In the genomic region with DNA sequence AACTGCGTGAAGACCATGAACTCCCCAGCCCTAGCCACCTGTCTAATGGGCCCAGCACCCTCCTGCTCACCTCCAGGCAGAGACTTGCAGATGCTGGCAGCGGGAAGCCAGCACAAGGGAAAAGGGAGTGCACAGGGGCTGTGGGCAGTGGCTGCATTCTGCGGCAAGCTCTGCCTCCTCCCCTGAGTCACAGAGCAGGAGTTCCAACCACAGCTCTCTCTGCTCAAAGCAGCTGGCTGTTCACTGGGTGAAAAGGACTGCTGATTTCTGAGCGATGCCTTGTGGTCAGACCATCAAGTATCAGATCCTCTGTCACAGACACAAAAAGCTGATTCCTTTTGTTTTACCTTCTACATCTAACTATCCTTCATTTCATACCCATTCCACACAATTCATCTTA, we compare ENCODE assay signal across 8 cellular contexts. TPM values are rescaled to one million over a fixed set of nuclear protein-coding genes. Genes with fewer than 3 reads are reported as not detected.
DNase-seq lines count a peak whose midpoint lies in the region; ATAC-seq and TF ChIP-seq lines count a peak whose summit lies in the region.

No MANE protein-coding gene starts in this region.

- no peak overlapping the region for H3K27ac ChIP-seq in mammary epithelial cell (ENCODE audit: insufficient read depth, low read depth, low read length)
- no peak overlapping the region for H3K27ac ChIP-seq in body of pancreas
- H3K27ac ChIP-seq in suprapubic skin = no peak overlapping the region
- no peak overlapping the region for H3K27ac ChIP-seq in tibial nerve

- no peak overlapping the region for H3K9ac ChIP-seq in mammary epithelial cell (ENCODE audit: insufficient read depth, low read length)

- no TSS peak for BruUV-seq in mammary epithelial cell (replicated peaks; lab: Mats Ljungman, UMichigan)

- CTCF ChIA-PET in GM10248 (lab: Yijun Ruan, JAX) = interaction anchor here (1.3 to 8.8 kb wide), 9 partner anchors 10 to 666 kb away, joined by 3 to 293 read pairs (median 6); no protein-coding TSS in a partner anchor
- CTCF ChIA-PET in mammary epithelial cell (lab: Charles Lee; ENCODE audit: low non-redundant PET) = no interaction called here

- no peaks in the 10 kb centered on the region for H4K20me1 ChIP-seq in mammary epithelial cell (ENCODE audit: insufficient read depth, low read length)

- TF ChIP-seq EP300 in suprapubic skin (IDR thresholded peaks at IDR 0.05) = no peak
- TF ChIP-seq EP300 in tibial nerve (IDR thresholded peaks at IDR 0.05) = no peak

- ATAC-seq in GM21360 (IDR thresholded peaks at IDR 0.05; ENCODE audit: unreplicated experiment) (peak; percentile 69), HG03432 (IDR thresholded peaks at IDR 0.05; ENCODE audit: unreplicated experiment) (peak; percentile 84), body of pancreas (no peak)

- TF ChIP-seq CTCF in GM10248 (IDR thresholded peaks at IDR 0.05; ENCODE audit: control extremely low read depth, extremely low read depth, low read depth, missing control alignments) = no peak
- TF ChIP-seq CTCF in mammary epithelial cell (conservative IDR thresholded peaks at IDR 0.05 in 1 of 2, IDR thresholded peaks at IDR 0.05 in 1 of 2; ENCODE audit: extremely low read depth in 1 of 2, insufficient read depth in 1 of 2, low read depth in 1 of 2, low read length in 2 of 2) = no peak
- no peak for TF ChIP-seq CTCF in body of pancreas (IDR thresholded peaks at IDR 0.05)
- TF ChIP-seq CTCF in suprapubic skin (IDR thresholded peaks at IDR 0.05) = no peak
- TF ChIP-seq CTCF in tibial nerve (IDR thresholded peaks at IDR 0.05) = no peak

- H3K4me3 ChIP-seq in mammary epithelial cell (replicated peaks in 1 of 3; ENCODE audit: insufficient read depth in 1 of 3, low read depth in 2 of 3, low read length in 3 of 3) = no peak overlapping the region
- no peak overlapping the region for H3K4me3 ChIP-seq in body of pancreas
- no peak overlapping the region for H3K4me3 ChIP-seq in suprapubic skin
- no peak overlapping the region for H3K4me3 ChIP-seq in tibial nerve

- H3K9me3 ChIP-seq in mammary epithelial cell (replicated peaks; ENCODE audit: insufficient read depth, low read length) = no peaks in the 10 kb centered on the region
- H3K9me3 ChIP-seq in body of pancreas = no peaks in the 10 kb centered on the region
- H3K9me3 ChIP-seq in suprapubic skin = no peaks in the 10 kb centered on the region
- H3K9me3 ChIP-seq in tibial nerve = no peaks in the 10 kb centered on the region

- H3K79me2 ChIP-seq in mammary epithelial cell (ENCODE audit: insufficient read depth, low read length) = no peaks in the 10 kb centered on the region

- TF ChIP-seq POLR2A in body of pancreas (IDR thresholded peaks at IDR 0.05) (no peak), suprapubic skin (IDR thresholded peaks at IDR 0.05) (no peak), tibial nerve (IDR thresholded peaks at IDR 0.05) (no peak)

- POLR2A ChIA-PET in GM10248 (lab: Yijun Ruan, JAX) = no interaction called here

- intact Hi-C loops in mammary epithelial cell (cut with micrococcal nuclease) = no loop called here
- intact Hi-C loops in body of pancreas (cut with DNase I) = loop anchor here (5.0 kb wide), 2 partner anchors 266 to 641 kb away; no protein-coding TSS in a partner anchor

- H3K27me3 ChIP-seq in mammary epithelial cell (ENCODE audit: insufficient read depth, low read length) = peaks cover 16% of the 10 kb centered on the region
- H3K27me3 ChIP-seq in body of pancreas = peaks cover 0 to 16% of the 10 kb centered on the region in 2 donors
- peaks cover 85% of the 10 kb centered on the region for H3K27me3 ChIP-seq in suprapubic skin
- peaks cover 0 to 88% of the 10 kb centered on the region in 2 donors for H3K27me3 ChIP-seq in tibial nerve

- in situ Hi-C loops in mammary epithelial cell (cut with MboI; ENCODE audit: low sequenced_read_pairs in 2 of 2) = loop anchor here (5.0 to 10.0 kb wide), 4 partner anchors 269 to 649 kb away; no protein-coding TSS in a partner anchor

- peak; percentile 76 for DNase-seq in GM10248 (ENCODE audit: extremely low spot score)
- DNase-seq in mammary epithelial cell = peak; percentile 74
- no peak for DNase-seq in body of pancreas
- DNase-seq in suprapubic skin (ENCODE audit: low spot score in 2 of 2) = no peak
- no peak for DNase-seq in NCI-H524 treated with DMSO at 0.1 percent for 48 hours (lab: John Stamatoyannopoulos, UW)
- no peak for DNase-seq in tibial nerve (ENCODE audit: low spot score in 2 of 2)

- 80% methylated on average over 4 of the region's 4 CpGs for WGBS in mammary epithelial cell (ENCODE audit: low coverage, missing lambda C conversion rate)
- WGBS in body of pancreas, 2 donors = 59 to 62% methylated on average over 4 of the region's 4 CpGs
- WGBS in suprapubic skin = 66% methylated on average over 4 of the region's 4 CpGs
- WGBS in tibial nerve, 2 donors = 42 to 78% methylated on average over 3 to 4 of the region's 4 CpGs

- H3K36me3 ChIP-seq in mammary epithelial cell (ENCODE audit: insufficient read depth, low read length) (no peaks in the 10 kb centered on the region), body of pancreas (replicated peaks in 1 of 2; ENCODE audit: insufficient read depth in 1 of 2, low read depth in 2 of 2) (no peaks in the 10 kb centered on the region), suprapubic skin (no peaks in the 10 kb centered on the region), tibial nerve (no peaks in the 10 kb centered on the region)

- dilution Hi-C loops in mammary epithelial cell (cut with HindIII; ENCODE audit: low sequenced_read_pairs) = loop anchor here (5.0 kb wide), 1 partner anchor 101 kb away; no protein-coding TSS in a partner anchor

- H3K4me1 ChIP-seq in mammary epithelial cell (ENCODE audit: insufficient read depth, low read length) (peaks cover 9% of the 10 kb centered on the region), body of pancreas (peaks cover 16% of the 10 kb centered on the region), suprapubic skin (peaks cover 20% of the 10 kb centered on the region), tibial nerve (peaks cover 0 to 27% (median 11%) of the 10 kb centered on the region in 4 donors)

- H2AFZ ChIP-seq in mammary epithelial cell (ENCODE audit: low read depth, low read length) = no peak overlapping the region

- H3K4me2 ChIP-seq in mammary epithelial cell (ENCODE audit: insufficient read depth, low read depth, low read length) = no peak overlapping the region

RNA-seq across cellular contexts. Expression of a gene that starts 10.5 kb away (rescaled TPM):
- total RNA-seq in mammary epithelial cell (not detected), body of pancreas (1 to 10 TPM; 3.1 to 9.6 TPM), suprapubic skin (not detected), tibial nerve (not detected)
- not detected for polyA plus RNA-seq in mammary epithelial cell
- not detected for polyA minus RNA-seq in mammary epithelial cell

Comparison
In these comparisons a context has a peak if more than half of its experiments do, and no peak if none do; other contexts are left out.
1. DNase-seq: peak in GM10248 (single experiment) and mammary epithelial cell (single experiment); none in body of pancreas (0 of 4), suprapubic skin (0 of 2), NCI-H524 treated with DMSO at 0.1 percent for 48 hours (single experiment) and tibial nerve (0 of 2).